Comparison of ENCODE assay signal across 19 cellular contexts in genomic region chr2:130248355-130248754, GRCh38. TPM values are rescaled to one million over a fixed set of nuclear protein-coding genes. Genes with fewer than 3 reads are reported as not detected.
"Had no signal": no experiment of that assay in that cellular context is flagged by ENCODE, and none has a peak within 500 bp of the region (broad histone marks: within the 10 kb centered on the region; RNA-seq: fewer than 3 reads in every experiment).

No MANE protein-coding gene starts in this region.

RNA-seq across cellular contexts. Expression of gene TUBA3E, which starts 50.1 kb away (rescaled TPM):
- total RNA-seq: activated naive CD4-positive, alpha-beta T cell treated with anti-CD3 and anti-CD28 coated beads for 36 hours; activated naive CD4-positive, alpha-beta T cell treated with anti-CD3 and anti-CD28 coated beads, Interleukin-2, amount 50 U/mL, for 72 hours; activated naive CD8-positive, alpha-beta T cell treated with anti-CD3 and anti-CD28 coated beads for 36 hours; activated naive CD8-positive, alpha-beta T cell treated with anti-CD3 and anti-CD28 coated beads, Interleukin-2, amount 10 ng/mL, durations not matched to agents 7 days and 5 days; activated T-cell treated with anti-CD3 and anti-CD28 coated beads, Interleukin-2, amount 50 U/mL, for 4 hours; activated T-cell treated with anti-CD3 and anti-CD28 coated beads, Interleukin-2, amount 50 U/mL, for 72 hours; activated T-helper 1 cell treated with anti-CD3 and anti-CD28 coated beads, Interleukin-12 subunit alpha, Interleukin-12 subunit beta, Interleukin-2, Interleukin-4 antibody, amounts not matched to agents 30 ng/mL and 10 ng/mL and 1 ng/mL, durations not matched to agents 14 hours and 24 hours and 36 hours; activated T-helper 17 cell treated with anti-CD3 and anti-CD28 coated beads, Interleukin-2, amount 50 U/mL, for 72 hours; activated T-helper 2 cell treated with anti-CD3 and anti-CD28 coated beads, Interferon-gamma antibody, Interleukin-2, Interleukin-4, amounts not matched to agents 10 μg/mL and 5 μg/mL and 100 μg/mL, durations not matched to agents 14 hours and 24 hours and 36 hours; adrenal gland; aorta; ascending aorta; astrocyte; body of pancreas; breast epithelium; bronchial epithelial cell; cardiac muscle cell; cerebellum; chondrocyte had no signal
- polyA plus RNA-seq: adrenal gland, cardiac muscle cell had no signal
